In genomic region chr2:101476605-101477208, GRCh38 we compare ENCODE assay signal across 17 cellular contexts. TPM values are rescaled to one million over a fixed set of nuclear protein-coding genes. Genes with fewer than 3 reads are reported as not detected.
A peak's percentile ranks its signal among the peaks of the same experiment; 100 is the strongest.
DNase-seq lines count a peak whose midpoint lies in the region; TF ChIP-seq lines count a peak whose summit lies in the region.
"Had no signal": no experiment of that assay in that cellular context is flagged by ENCODE, and none has a peak within 500 bp of the region (broad histone marks: within the 10 kb centered on the region; RNA-seq: fewer than 3 reads in every experiment).

No MANE protein-coding gene starts in this region.

- no peak overlapping the region for H2BK120ac ChIP-seq in neuronal stem cell (ENCODE audit: low read depth, low read length)

- H3K36me3 Mint-ChIP-seq in MCF 10A (ENCODE audit: insufficient read depth, unreplicated experiment), result no peaks in the 10 kb centered on the region
- H3K36me3 Mint-ChIP-seq: CD4-positive, CD25-positive, alpha-beta regulatory T cell had no signal

- no peak overlapping the region for H3K14ac ChIP-seq in neuronal stem cell (ENCODE audit: low read length)

- H3K27ac ChIP-seq in mammary epithelial cell (ENCODE audit: insufficient read depth, low read depth, low read length) (no peak overlapping the region), neuronal stem cell (replicated peaks; ENCODE audit: low read length) (no peak overlapping the region), tibial nerve (no peak overlapping the region)
- H3K27ac ChIP-seq: A549, PC-9 had no signal

- BruUV-seq in mammary epithelial cell (replicated peaks; lab: Mats Ljungman, UMichigan), result no TSS peak
- no TSS peak for BruUV-seq in MCF 10A (replicated peaks; lab: Mats Ljungman, UMichigan)

- no peak for TF ChIP-seq POLR2A in tibial nerve (IDR thresholded peaks at IDR 0.05)

- H3K27me3 Mint-ChIP-seq in MCF 10A (ENCODE audit: insufficient read depth, unreplicated experiment), result no peaks in the 10 kb centered on the region
- H3K27me3 Mint-ChIP-seq: CD4-positive, CD25-positive, alpha-beta regulatory T cell had no signal

- intact Hi-C loops in mammary epithelial cell (cut with micrococcal nuclease) (loop anchor here (5.0 kb wide), 2 partner anchors 156 to 221 kb away; partner anchors contain the start of gene MAP4K4), MCF 10A (cut with micrococcal nuclease) (loop anchor here (5.0 kb wide), 1 partner anchor 44 kb away; no protein-coding TSS in a partner anchor)

- H3K4me1 Mint-ChIP-seq in MCF 10A (ENCODE audit: insufficient read depth, unreplicated experiment), result no peaks in the 10 kb centered on the region

- no peak overlapping the region for H3K4me3 Mint-ChIP-seq in MCF 10A (ENCODE audit: unreplicated experiment)
- H3K4me3 Mint-ChIP-seq: H9 had no signal

- no peaks in the 10 kb centered on the region for H3K27me3 ChIP-seq in mammary epithelial cell (ENCODE audit: insufficient read depth, low read length)
- no peaks in the 10 kb centered on the region for H3K27me3 ChIP-seq in Loucy (ENCODE audit: insufficient read depth, low read length, poor library complexity, severe bottlenecking)
- H3K27me3 ChIP-seq in neuronal stem cell (ENCODE audit: control insufficient read depth in 3 of 3, insufficient read depth in 3 of 3, low read depth in 1 of 3, low read length in 3 of 3), result peaks cover 0 to 18% (median 3%) of the 10 kb centered on the region in 3 experiments
- H3K27me3 ChIP-seq in tibial nerve, result no peaks in the 10 kb centered on the region

- H2BK15ac ChIP-seq in neuronal stem cell (ENCODE audit: low read length), result peak overlapping the region; percentile 68

- H3K36me3 ChIP-seq in mammary epithelial cell (ENCODE audit: insufficient read depth, low read length), result no peaks in the 10 kb centered on the region
- no peaks in the 10 kb centered on the region for H3K36me3 ChIP-seq in Loucy (ENCODE audit: insufficient read depth, low read length)
- H3K36me3 ChIP-seq in neuronal stem cell (replicated peaks in 1 of 2; ENCODE audit: control insufficient read depth in 2 of 2, insufficient read depth in 2 of 2, low read length in 2 of 2), result no peaks in the 10 kb centered on the region
- no peaks in the 10 kb centered on the region for H3K36me3 ChIP-seq in tibial nerve

- H3K18ac ChIP-seq in neuronal stem cell (ENCODE audit: low read length), result peak overlapping the region; percentile 63

- H3K9me3 Mint-ChIP-seq in MCF 10A (ENCODE audit: unreplicated experiment), result no peaks in the 10 kb centered on the region
- H3K9me3 Mint-ChIP-seq: CD4-positive, CD25-positive, alpha-beta regulatory T cell; H9 had no signal

- H4K91ac ChIP-seq in neuronal stem cell (ENCODE audit: low read depth, low read length, poor library complexity), result no peak overlapping the region

- H3F3A ChIP-seq in Loucy (ENCODE audit: low read depth), result peaks cover 13% of the 10 kb centered on the region

- peaks cover 14% of the 10 kb centered on the region for H3K4me1 ChIP-seq in mammary epithelial cell (ENCODE audit: insufficient read depth, low read length)
- peaks cover 81% of the 10 kb centered on the region for H3K4me1 ChIP-seq in Loucy (ENCODE audit: insufficient read depth, low read length, poor library complexity, severe bottlenecking)
- H3K4me1 ChIP-seq in neuronal stem cell (ENCODE audit: control insufficient read depth in 2 of 2, insufficient read depth in 1 of 2, low read depth in 1 of 2, low read length in 2 of 2), result peaks cover 0 to 10% of the 10 kb centered on the region in 2 donors
- H3K4me1 ChIP-seq in tibial nerve, result peaks cover 0 to 22% (median 5%) of the 10 kb centered on the region in 4 donors
- H3K4me1 ChIP-seq: A549 had no signal

- POLR2A ChIA-PET in MCF 10A (lab: Yijun Ruan, JAX), result no interaction called here

- H3K79me1 ChIP-seq in neuronal stem cell (ENCODE audit: low read depth, low read length), result no peaks in the 10 kb centered on the region

- H3K9me2 ChIP-seq in Loucy (replicated peaks; ENCODE audit: low read depth, low read length), result no peaks in the 10 kb centered on the region

- H3K4me3 ChIP-seq in mammary epithelial cell (replicated peaks in 1 of 3; ENCODE audit: insufficient read depth in 1 of 3, low read depth in 2 of 3, low read length in 3 of 3), result no peak overlapping the region
- peak overlapping the region; percentile 5 for H3K4me3 ChIP-seq in Loucy (ENCODE audit: low read length, poor library complexity, severe bottlenecking)
- no peak overlapping the region for H3K4me3 ChIP-seq in neuronal stem cell (ENCODE audit: low read length in 2 of 2)
- no peak overlapping the region for H3K4me3 ChIP-seq in tibial nerve
- H3K4me3 ChIP-seq: A549, PC-9 had no signal

- H3K4me2 ChIP-seq in mammary epithelial cell (ENCODE audit: insufficient read depth, low read depth, low read length), result no peak overlapping the region
- H3K4me2 ChIP-seq in Loucy (ENCODE audit: low read depth, low read length, poor library complexity, severe bottlenecking), result peak overlapping the region; percentile 67
- no peak overlapping the region for H3K4me2 ChIP-seq in neuronal stem cell (ENCODE audit: insufficient read depth, low read length, poor library complexity, severe bottlenecking)
- H3K4me2 ChIP-seq: A549, PC-9 had no signal

- no peak overlapping the region for H2BK5ac ChIP-seq in neuronal stem cell (ENCODE audit: low read length)

- dilution Hi-C loops in mammary epithelial cell (cut with HindIII; ENCODE audit: low sequenced_read_pairs), result no loop called here

- no peaks in the 10 kb centered on the region for H3K9me3 ChIP-seq in mammary epithelial cell (replicated peaks; ENCODE audit: insufficient read depth, low read length)
- H3K9me3 ChIP-seq in Loucy (ENCODE audit: insufficient read depth, low read depth, low read length), result no peaks in the 10 kb centered on the region
- H3K9me3 ChIP-seq in neuronal stem cell (replicated peaks in 1 of 2; ENCODE audit: control insufficient read depth in 2 of 2, insufficient read depth in 1 of 2, low read depth in 1 of 2, low read length in 2 of 2), result no peaks in the 10 kb centered on the region
- H3K9me3 ChIP-seq in tibial nerve, result no peaks in the 10 kb centered on the region
- H3K9me3 ChIP-seq: A549 had no signal

- H3K79me2 ChIP-seq in mammary epithelial cell (ENCODE audit: insufficient read depth, low read length) (no peaks in the 10 kb centered on the region), Loucy (ENCODE audit: insufficient read depth, low read length) (peaks cover 34% of the 10 kb centered on the region)

- no peak overlapping the region for H3K4ac ChIP-seq in neuronal stem cell (ENCODE audit: low read length)

- H3K27ac Mint-ChIP-seq in MCF 10A (ENCODE audit: low read depth, unreplicated experiment), result no peak overlapping the region
- H3K27ac Mint-ChIP-seq: H9 had no signal

- TF ChIP-seq EP300 in tibial nerve (IDR thresholded peaks at IDR 0.05), result no peak

- H3K23ac ChIP-seq in neuronal stem cell (ENCODE audit: low read depth, low read length, poor library complexity), result no peak overlapping the region

- no peaks in the 10 kb centered on the region for H4K20me1 ChIP-seq in mammary epithelial cell (ENCODE audit: insufficient read depth, low read length)
- H4K20me1 ChIP-seq in Loucy (ENCODE audit: insufficient read depth, low read length, poor library complexity, severe bottlenecking), result no peaks in the 10 kb centered on the region

- H3K9ac ChIP-seq in mammary epithelial cell (ENCODE audit: insufficient read depth, low read length) (no peak overlapping the region), Loucy (ENCODE audit: low read depth, low read length, poor library complexity, severe bottlenecking) (peak overlapping the region; percentile 98), neuronal stem cell (ENCODE audit: low read depth, low read length, poor library complexity) (no peak overlapping the region)

- 94% methylated on average over 8 of the region's 8 CpGs for WGBS in mammary epithelial cell (ENCODE audit: low coverage, missing lambda C conversion rate)
- WGBS in neuronal stem cell (ENCODE audit: extremely low coverage in 2 of 2, insufficient read length in 2 of 2, insufficient replicate concordance in 1 of 2), 2 donors, result no CpG with 5 or more reads among the region's 8 CpGs
- 83 to 89% methylated on average over 8 of the region's 8 CpGs for WGBS in tibial nerve, 2 donors

- no peak overlapping the region for H2AFZ ChIP-seq in mammary epithelial cell (ENCODE audit: low read depth, low read length)
- peak overlapping the region; percentile 38; the same call in 1 of the 2 replicates for H2AFZ ChIP-seq in Loucy (ENCODE audit: low read length)
- no peak overlapping the region for H2AFZ ChIP-seq in neuronal stem cell (ENCODE audit: low read length)
- H2AFZ ChIP-seq: PC-9 had no signal

- peak overlapping the region; percentile 44 for H2AK5ac ChIP-seq in neuronal stem cell (ENCODE audit: low read depth, low read length)

- no peak for TF ChIP-seq CTCF in mammary epithelial cell (conservative IDR thresholded peaks at IDR 0.05 in 1 of 2, IDR thresholded peaks at IDR 0.05 in 1 of 2; ENCODE audit: extremely low read depth in 1 of 2, insufficient read depth in 1 of 2, low read depth in 1 of 2, low read length in 2 of 2)
- TF ChIP-seq CTCF in MCF 10A (IDR thresholded peaks at IDR 0.05; ENCODE audit: unreplicated experiment), result no peak
- no peak for TF ChIP-seq CTCF in Loucy (conservative IDR thresholded peaks at IDR 0.05; ENCODE audit: low read length)
- no peak for TF ChIP-seq CTCF in tibial nerve (IDR thresholded peaks at IDR 0.05)

- H2BK12ac ChIP-seq in neuronal stem cell (ENCODE audit: low read length), result no peak overlapping the region

- no peak overlapping the region for H4K8ac ChIP-seq in neuronal stem cell (ENCODE audit: low read depth, low read length)

- in situ Hi-C loops in mammary epithelial cell (cut with MboI; ENCODE audit: low sequenced_read_pairs in 2 of 2), result no loop called here

- CTCF ChIA-PET in mammary epithelial cell (lab: Charles Lee; ENCODE audit: low non-redundant PET), result no interaction called here
- CTCF ChIA-PET in MCF 10A (lab: Yijun Ruan, JAX), result interaction anchor here (0.6 kb wide), 1 partner anchor 223 kb away, joined by 3 read pairs; no protein-coding TSS in a partner anchor

- peak; percentile 37 for DNase-seq in mammary epithelial cell
- DNase-seq in MCF 10A (ENCODE audit: unreplicated experiment), result no peak
- DNase-seq in amniotic epithelial cell (ENCODE audit: low read depth), result peak; percentile 73
- no peak for DNase-seq in neuronal stem cell (ENCODE audit: low spot score)
- no peak for DNase-seq in COR-L47 (lab: John Stamatoyannopoulos, UW)
- DNase-seq in cerebellar nuclear complex (lab: John Stamatoyannopoulos, UW), result no peak
- DNase-seq in tibial nerve (ENCODE audit: low spot score in 2 of 2), result no peak
- DNase-seq: Calu3; CD4-positive, CD25-positive, alpha-beta regulatory T cell; DMS79 treated with DMSO at 0.1 percent for 48 hours; H9; NCI-H1105; NCI-H187 treated with DMSO at 0.1 percent for 48 hours; NCI-H774; PC-9 had no signal

RNA-seq across cellular contexts. Expression of gene RFX8, which starts 1.8 kb away (rescaled TPM):
- total RNA-seq in mammary epithelial cell, result under 1 TPM in 1 of 2 donors, not detected in 1; 0.82 TPM
- 0.53 TPM for polyA plus RNA-seq in mammary epithelial cell
- polyA minus RNA-seq in mammary epithelial cell, result not detected
- not detected in 2 replicates for total RNA-seq in MCF 10A (2022)
- polyA plus RNA-seq in neuronal stem cell (2013, experiment 1 of 2), result 0.20 TPM
- 0.07 TPM for polyA plus RNA-seq in neuronal stem cell (2013, experiment 2 of 2)
- 1 to 10 TPM; 1.4 to 6.9 (median 3.9) TPM for total RNA-seq in tibial nerve
- total RNA-seq: Calu3, PC-9 had no signal
- polyA plus RNA-seq: A549 had no signal

Comparison
In these comparisons a context has a peak if more than half of its experiments do, and no peak if none do; other contexts are left out.
1. DNase-seq: peak in mammary epithelial cell (single experiment) and amniotic epithelial cell (single experiment); none in MCF 10A (single experiment), neuronal stem cell (single experiment), COR-L47 (single experiment), cerebellar nuclear complex (0 of 2) and tibial nerve (0 of 2).